ENCODE assay signal across 12 cellular contexts in the genomic region with DNA sequence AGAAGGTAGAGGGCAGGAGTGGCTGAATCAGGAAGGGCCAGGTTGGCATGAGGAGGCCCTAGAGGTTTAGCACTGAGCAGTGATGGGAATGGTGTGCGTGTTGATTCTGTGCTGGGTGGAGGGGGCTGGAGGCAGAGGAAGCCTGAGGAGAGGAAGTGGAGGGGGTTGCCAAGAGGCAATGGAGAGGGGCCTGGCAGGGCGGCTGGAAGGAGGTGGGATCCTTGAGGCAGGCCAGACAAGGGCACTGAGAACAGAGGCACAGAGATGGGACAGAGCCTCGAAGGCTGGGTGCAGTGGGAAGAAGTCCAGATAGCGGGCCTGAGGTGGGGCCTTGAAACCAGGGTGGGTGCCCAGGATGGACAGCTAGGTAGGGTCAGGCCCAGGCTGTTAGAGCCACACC. TPM values are rescaled to one million over a fixed set of nuclear protein-coding genes. Genes with fewer than 3 reads are reported as not detected.
DNase-seq lines count a peak whose midpoint lies in the region; ATAC-seq and TF ChIP-seq lines count a peak whose summit lies in the region.
"Had no signal": no experiment of that assay in that cellular context is flagged by ENCODE, and none has a peak within 500 bp of the region (broad histone marks: within the 10 kb centered on the region; RNA-seq: fewer than 3 reads in every experiment).

No MANE protein-coding gene starts in this region.

- POLR2A ChIA-PET in IMR-90 (lab: Charles Lee; ENCODE audit: unreplicated experiment) (interaction anchor here (0.6 kb wide), 1 partner anchor 11 kb away, joined by 4 read pairs; no protein-coding TSS in a partner anchor), OCI-LY7 (lab: Charles Lee) (no interaction called here)

- H3K4me1 ChIP-seq in IMR-90 (ENCODE audit: control insufficient read depth, insufficient read depth, low read length) (peaks cover 21% of the 10 kb centered on the region), breast epithelium (peaks cover 0 to 5% of the 10 kb centered on the region in 2 donors), neuronal stem cell (ENCODE audit: control insufficient read depth in 2 of 2, insufficient read depth in 1 of 2, low read depth in 1 of 2, low read length in 2 of 2) (peaks cover 6 to 9% of the 10 kb centered on the region in 2 donors), OCI-LY7 (ENCODE audit: insufficient read depth, low read length, poor library complexity, severe bottlenecking) (peaks cover 30% of the 10 kb centered on the region), esophagus squamous epithelium (peaks cover 29 to 72% (median 30%) of the 10 kb centered on the region in 3 donors)
- H3K4me1 ChIP-seq: parathyroid adenoma had no signal

- H3K4me3 ChIP-seq in IMR-90 (ENCODE audit: insufficient read depth, low read depth, low read length) (no peak overlapping the region), breast epithelium (peak overlapping the region in 2 of 3 donors; percentile 72 to 90), neuronal stem cell (ENCODE audit: low read length in 2 of 2) (no peak overlapping the region), OCI-LY7 (ENCODE audit: low read depth, low read length, poor library complexity, severe bottlenecking) (no peak overlapping the region), esophagus squamous epithelium (peak overlapping the region in 2 of 4 donors; percentile 66 to 74)

- H2AK9ac ChIP-seq in IMR-90 (replicated peaks; ENCODE audit: low read depth, low read length, poor library complexity): peak overlapping the region; percentile 25

- H2BK20ac ChIP-seq in IMR-90 (ENCODE audit: low read depth, low read length): no peak overlapping the region

- H3K9me3 Mint-ChIP-seq in T-helper 1 cell treated with Interleukin-12 subunit alpha and Interleukin-12 subunit beta and Interleukin-4 antibody, amounts not matched to agents 30 μg/mL and 1 μg/mL, for 36 hours: no peaks in the 10 kb centered on the region

- WGBS in IMR-90 (ENCODE audit: extremely low coverage in 2 of 2, insufficient read length in 1 of 2), 2 experiments: 89% methylated on average over 3 of the region's 4 CpGs; no CpG with 5 or more reads in 1 of the 2 experiments
- WGBS in neuronal stem cell (ENCODE audit: extremely low coverage in 2 of 2, insufficient read length in 2 of 2, insufficient replicate concordance in 1 of 2), 2 donors: no CpG with 5 or more reads among the region's 4 CpGs
- 63 to 65% methylated on average over 4 of the region's 4 CpGs for WGBS in esophagus squamous epithelium, 2 donors

- H3K9me2 ChIP-seq in OCI-LY7 (ENCODE audit: insufficient read depth, low read length): no peaks in the 10 kb centered on the region

- no peaks in the 10 kb centered on the region for H3K27me3 Mint-ChIP-seq in T-helper 1 cell treated with Interleukin-12 subunit alpha and Interleukin-12 subunit beta and Interleukin-4 antibody, amounts not matched to agents 30 μg/mL and 1 μg/mL, for 36 hours (ENCODE audit: low read depth)

- H3K4me1 Mint-ChIP-seq in T-helper 1 cell treated with Interleukin-12 subunit alpha and Interleukin-12 subunit beta and Interleukin-4 antibody, amounts not matched to agents 30 μg/mL and 1 μg/mL, for 36 hours (ENCODE audit: low read depth): peaks cover 48% of the 10 kb centered on the region

- peak overlapping the region; percentile 44 for H2AFZ ChIP-seq in IMR-90 (replicated peaks; ENCODE audit: low read length, poor library complexity)
- H2AFZ ChIP-seq in neuronal stem cell (ENCODE audit: low read length): no peak overlapping the region
- H2AFZ ChIP-seq in OCI-LY7 (ENCODE audit: low read length): no peak overlapping the region

- no peaks in the 10 kb centered on the region for H3K9me3 ChIP-seq in IMR-90 (ENCODE audit: control insufficient read depth, insufficient read depth, low read length)
- H3K9me3 ChIP-seq in breast epithelium: no peaks in the 10 kb centered on the region
- peaks cover 4 to 12% of the 10 kb centered on the region in 2 donors for H3K9me3 ChIP-seq in neuronal stem cell (replicated peaks in 1 of 2; ENCODE audit: control insufficient read depth in 2 of 2, insufficient read depth in 1 of 2, low read depth in 1 of 2, low read length in 2 of 2)
- H3K9me3 ChIP-seq in OCI-LY7 (ENCODE audit: low read length): no peaks in the 10 kb centered on the region
- no peaks in the 10 kb centered on the region for H3K9me3 ChIP-seq in esophagus squamous epithelium

- H3K27ac ChIP-seq in IMR-90 (ENCODE audit: insufficient read depth, low read length): no peak overlapping the region
- no peak overlapping the region for H3K27ac ChIP-seq in breast epithelium
- no peak overlapping the region for H3K27ac ChIP-seq in neuronal stem cell (replicated peaks; ENCODE audit: low read length)
- no peak overlapping the region for H3K27ac ChIP-seq in OCI-LY7 (ENCODE audit: low read depth, low read length, poor library complexity, severe bottlenecking)
- peak overlapping the region in 1 of 4 donors; percentile 73 for H3K27ac ChIP-seq in esophagus squamous epithelium
- H3K27ac ChIP-seq: parathyroid adenoma had no signal

- H3K27me3 ChIP-seq in IMR-90 (ENCODE audit: control insufficient read depth, insufficient read depth, low read length): no peaks in the 10 kb centered on the region
- no peaks in the 10 kb centered on the region for H3K27me3 ChIP-seq in breast epithelium
- no peaks in the 10 kb centered on the region for H3K27me3 ChIP-seq in neuronal stem cell (ENCODE audit: control insufficient read depth in 3 of 3, insufficient read depth in 3 of 3, low read depth in 1 of 3, low read length in 3 of 3)
- no peaks in the 10 kb centered on the region for H3K27me3 ChIP-seq in esophagus squamous epithelium

- TF ChIP-seq RAD21 in IMR-90 (IDR thresholded peaks at IDR 0.05; ENCODE audit: low read length): no peak

- no peak overlapping the region for H2BK120ac ChIP-seq in IMR-90 (ENCODE audit: low read depth, low read length)
- H2BK120ac ChIP-seq in neuronal stem cell (ENCODE audit: low read depth, low read length): no peak overlapping the region

- DNase-seq in T-helper 1 cell (no peak), IMR-90 (no peak), breast epithelium (ENCODE audit: low spot score in 2 of 2) (no peak), neuronal stem cell (ENCODE audit: low spot score) (no peak), OCI-LY7 (ENCODE audit: low spot score) (no peak), esophagus squamous epithelium (lab: John Stamatoyannopoulos, UW) (no peak)
- DNase-seq: 8988T; NCI-H1694 treated with DMSO at 0.1 percent for 48 hours; stimulated activated CD4-positive, alpha-beta T cell treated with anti-CD3 and anti-CD28 coated beads, Interleukin-1b, Interleukin-23, amount 100 ng/mL, for 48 hours had no signal

- H3K9ac ChIP-seq in IMR-90 (ENCODE audit: low read depth, low read length) (no peak overlapping the region), neuronal stem cell (ENCODE audit: low read depth, low read length, poor library complexity) (no peak overlapping the region)
- H3K9ac ChIP-seq: parathyroid adenoma had no signal

- CTCF ChIA-PET in IMR-90 (lab: Yijun Ruan, JAX) (no interaction called here), OCI-LY7 (lab: Charles Lee; ENCODE audit: unreplicated experiment) (no interaction called here)

- H3K18ac ChIP-seq in IMR-90 (ENCODE audit: low read depth, low read length) (no peak overlapping the region), neuronal stem cell (ENCODE audit: low read length) (peak overlapping the region; percentile 31)

- in situ Hi-C loops in IMR-90 (cut with MboI; ENCODE audit: low sequenced_read_pairs): no loop called here

- TF ChIP-seq CTCF in IMR-90 (conservative IDR thresholded peaks at IDR 0.05; ENCODE audit: low read depth, low read length) (no peak), breast epithelium (IDR thresholded peaks at IDR 0.05) (no peak), OCI-LY7 (conservative IDR thresholded peaks at IDR 0.05; ENCODE audit: low read length) (no peak), esophagus squamous epithelium (IDR thresholded peaks at IDR 0.05) (no peak)

- H3K4ac ChIP-seq in IMR-90 (ENCODE audit: low read depth, low read length) (no peak overlapping the region; the same call in 1 of the 2 replicates), neuronal stem cell (ENCODE audit: low read length) (no peak overlapping the region)

- H4K20me1 ChIP-seq in IMR-90 (ENCODE audit: insufficient read depth, low read length): 0 out of 2 replicates have a peak, but pooled peaks cover 6% of the 10 kb centered on the region
- no peaks in the 10 kb centered on the region for H4K20me1 ChIP-seq in OCI-LY7 (ENCODE audit: insufficient read depth, low read length)

- dilution Hi-C loops in IMR-90 (cut with HindIII; ENCODE audit: low sequenced_read_pairs, unreplicated experiment): no loop called here

- H2BK15ac ChIP-seq in IMR-90 (ENCODE audit: low read depth, low read length) (no peak overlapping the region), neuronal stem cell (ENCODE audit: low read length) (peak overlapping the region; percentile 96)

- peak overlapping the region in 1 of 2 experiments; percentile 25; a peak in 1 of 4 replicates for H4K8ac ChIP-seq in IMR-90 (ENCODE audit: low read depth in 2 of 2, low read length in 2 of 2)
- no peak overlapping the region for H4K8ac ChIP-seq in neuronal stem cell (ENCODE audit: low read depth, low read length)

- peak overlapping the region; percentile 60 for H3K27ac Mint-ChIP-seq in T-helper 1 cell treated with Interleukin-12 subunit alpha and Interleukin-12 subunit beta and Interleukin-4 antibody, amounts not matched to agents 30 μg/mL and 1 μg/mL, for 36 hours

- H3K56ac ChIP-seq in IMR-90 (ENCODE audit: extremely low read depth, insufficient read depth, low read length): no peak overlapping the region

- intact Hi-C loops in IMR-90 (cut with micrococcal nuclease) (no loop called here), breast epithelium (cut with DNase I; ENCODE audit: low total_unique reads) (no loop called here), OCI-LY7 (cut with micrococcal nuclease; ENCODE audit: unreplicated experiment) (no loop called here), esophagus squamous epithelium (cut with DNase I) (no loop called here)

- no peak for TF ChIP-seq POLR2A in IMR-90 (IDR thresholded peaks at IDR 0.05; ENCODE audit: low read depth, low read length)
- no peak for TF ChIP-seq POLR2A in breast epithelium (IDR thresholded peaks at IDR 0.05)
- no peak for TF ChIP-seq POLR2A in esophagus squamous epithelium (IDR thresholded peaks at IDR 0.05)

- BruUV-seq in IMR-90 (replicated peaks; lab: Mats Ljungman, UMichigan) (no TSS peak), OCI-LY7 (replicated peaks; lab: Mats Ljungman, UMichigan) (no TSS peak)

- H3K4me2 ChIP-seq in IMR-90 (ENCODE audit: low read depth, low read length): no peak overlapping the region
- no peak overlapping the region for H3K4me2 ChIP-seq in neuronal stem cell (ENCODE audit: insufficient read depth, low read length, poor library complexity, severe bottlenecking)
- no peak overlapping the region for H3K4me2 ChIP-seq in OCI-LY7 (ENCODE audit: low read length)

- H3K9me1 ChIP-seq in IMR-90 (ENCODE audit: insufficient read depth, low read length): peaks cover 23% of the 10 kb centered on the region

- H2AK5ac ChIP-seq in IMR-90 (ENCODE audit: low read depth, low read length) (no peak overlapping the region; the same call in 1 of the 2 replicates), neuronal stem cell (ENCODE audit: low read depth, low read length) (peak overlapping the region; percentile 96)

- H3K14ac ChIP-seq in IMR-90 (replicated peaks; ENCODE audit: low read depth, low read length): no peak overlapping the region
- no peak overlapping the region for H3K14ac ChIP-seq in neuronal stem cell (ENCODE audit: low read length)

- H3K23ac ChIP-seq in IMR-90 (ENCODE audit: low read depth, low read length): 0 out of 2 replicates have a peak overlapping the region, but pooled peaks have one; percentile 23
- H3K23ac ChIP-seq in neuronal stem cell (ENCODE audit: low read depth, low read length, poor library complexity): no peak overlapping the region

- H2BK5ac ChIP-seq in IMR-90 (ENCODE audit: low read depth, low read length, poor library complexity, severe bottlenecking) (no peak overlapping the region), neuronal stem cell (ENCODE audit: low read length) (no peak overlapping the region)

- H3K36me3 Mint-ChIP-seq in T-helper 1 cell treated with Interleukin-12 subunit alpha and Interleukin-12 subunit beta and Interleukin-4 antibody, amounts not matched to agents 30 μg/mL and 1 μg/mL, for 36 hours (ENCODE audit: low read depth): peaks cover 30% of the 10 kb centered on the region

- H3K36me3 ChIP-seq in IMR-90 (ENCODE audit: control insufficient read depth, insufficient read depth, low read length) (peaks cover 13% of the 10 kb centered on the region), breast epithelium (no peaks in the 10 kb centered on the region), neuronal stem cell (replicated peaks in 1 of 2; ENCODE audit: control insufficient read depth in 2 of 2, insufficient read depth in 2 of 2, low read length in 2 of 2) (peaks cover 6 to 17% of the 10 kb centered on the region in 2 donors), OCI-LY7 (ENCODE audit: insufficient read depth, low read length) (no peaks in the 10 kb centered on the region), esophagus squamous epithelium (peaks cover 0 to 42% (median 0%) of the 10 kb centered on the region in 3 donors)

- peak overlapping the region; percentile 79 for H3K4me3 Mint-ChIP-seq in T-helper 1 cell treated with Interleukin-12 subunit alpha and Interleukin-12 subunit beta and Interleukin-4 antibody, amounts not matched to agents 30 μg/mL and 1 μg/mL, for 36 hours

- no peak overlapping the region for H2BK12ac ChIP-seq in neuronal stem cell (ENCODE audit: low read length)

- H4K91ac ChIP-seq in IMR-90 (ENCODE audit: insufficient read depth, low read depth, low read length): no peak overlapping the region
- H4K91ac ChIP-seq in neuronal stem cell (ENCODE audit: low read depth, low read length, poor library complexity): no peak overlapping the region

- no peak for ATAC-seq in IMR-90 (ENCODE audit: low read depth)
- ATAC-seq in GM19328 (IDR thresholded peaks at IDR 0.05; ENCODE audit: unreplicated experiment): no peak

- no peak overlapping the region for H4K5ac ChIP-seq in IMR-90 (ENCODE audit: low read depth, low read length)

- H3K79me2 ChIP-seq in OCI-LY7 (ENCODE audit: insufficient read depth, low read depth, low read length): no peaks in the 10 kb centered on the region
- H3K79me2 ChIP-seq: parathyroid adenoma had no signal

- peaks cover 29 to 76% of the 10 kb centered on the region in 2 experiments for H3K79me1 ChIP-seq in IMR-90 (ENCODE audit: low read depth in 1 of 2, low read length in 2 of 2)
- no peaks in the 10 kb centered on the region for H3K79me1 ChIP-seq in neuronal stem cell (ENCODE audit: low read depth, low read length)

RNA-seq across cellular contexts. Expression of a gene that starts 24.3 kb away (rescaled TPM):
- total RNA-seq in IMR-90 (2012; rRNA removed) (8.9 and 9.0 TPM in 2 replicates), breast epithelium (10 to 100 TPM; 40.5 to 74.8 (median 59.3) TPM), OCI-LY7 (2022) (23.8 and 31.6 TPM in 2 replicates), esophagus squamous epithelium (10 to 100 TPM; 13.5 to 36.8 (median 34.0) TPM)
- 37.2 and 45.3 TPM in 2 replicates for polyA plus RNA-seq in IMR-90 (2012; rRNA removed)
- 20.8 and 21.2 TPM in 2 replicates for polyA plus RNA-seq in IMR-90 (2012; cell fraction: cytosol; rRNA removed)
- 229 and 480 TPM in 2 replicates for polyA plus RNA-seq in IMR-90 (2012; cell fraction: nucleus; rRNA removed; ENCODE audit: low replicate concordance)
- polyA plus RNA-seq in neuronal stem cell (2013, experiment 1 of 2): 8.1 TPM
- 8.7 TPM for polyA plus RNA-seq in neuronal stem cell (2013, experiment 2 of 2)
- 6.9 and 10.9 TPM in 2 replicates for total RNA-seq in OCI-LY7 (2014; rRNA removed; shearing (Covaris generic))

RNA-seq across cellular contexts. Expression of a gene that starts 26.5 kb away (rescaled TPM):
- total RNA-seq in IMR-90 (2012; rRNA removed) (117 and 122 TPM in 2 replicates), breast epithelium (100 to 1,000 TPM; 161 to 193 (median 181) TPM), OCI-LY7 (2022) (108 TPM in 2 replicates), esophagus squamous epithelium (100 to 1,000 TPM in 2 of 4 donors, 10 to 100 TPM in 2; 81.7 to 144 (median 103) TPM)
- polyA plus RNA-seq in IMR-90 (2012; rRNA removed): 190 and 215 TPM in 2 replicates
- 170 and 354 TPM in 2 replicates for polyA plus RNA-seq in IMR-90 (2012; cell fraction: cytosol; rRNA removed)
- 291 and 369 TPM in 2 replicates for polyA plus RNA-seq in IMR-90 (2012; cell fraction: nucleus; rRNA removed; ENCODE audit: low replicate concordance)
- polyA plus RNA-seq in neuronal stem cell (2013, experiment 1 of 2): 169 TPM
- 159 TPM for polyA plus RNA-seq in neuronal stem cell (2013, experiment 2 of 2)
- 77.1 and 85.3 TPM in 2 replicates for total RNA-seq in OCI-LY7 (2014; rRNA removed; shearing (Covaris generic))

Comparison
In these comparisons a context has a peak if more than half of its experiments do, and no peak if none do; other contexts are left out.
1. H3K4me3 ChIP-seq: peak in breast epithelium (2 of 3); none in IMR-90 (single experiment), neuronal stem cell (0 of 2) and OCI-LY7 (single experiment).